Comparison of ENCODE assay signal across 11 cellular contexts in the genomic region with DNA sequence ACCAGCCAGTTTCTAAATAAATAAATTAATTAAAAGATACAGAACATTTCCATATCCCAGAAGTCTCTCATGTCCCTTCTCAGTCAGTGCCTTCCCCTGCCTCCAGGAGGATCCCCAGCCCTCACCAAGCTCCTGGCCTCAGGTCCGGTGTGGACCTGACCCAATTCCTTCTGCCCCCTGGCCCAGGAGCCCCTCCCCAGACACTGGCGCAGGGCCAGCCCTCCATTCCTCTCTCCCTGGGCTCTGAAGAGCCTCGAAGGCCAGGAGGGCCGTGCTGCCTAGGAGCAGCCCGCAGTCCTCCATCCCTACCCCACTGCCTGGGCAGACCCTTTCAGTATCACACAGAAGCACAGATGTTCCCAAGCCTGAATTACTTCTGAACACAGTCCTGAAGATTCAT.
"Had no signal": no experiment of that assay in that cellular context is flagged by ENCODE, and none has a peak within 500 bp of the region (broad histone marks: within the 10 kb centered on the region; RNA-seq: fewer than 3 reads in every experiment).

No MANE protein-coding gene starts in this region.

- H3K9me3 Mint-ChIP-seq: HFFc6 had no signal

- ATAC-seq: GM23338, HCT116 had no signal

- DNase-seq: GM23248, GOT3, H7, H9, HCEC 1CT, HFFc6 had no signal

- FAIRE-seq: H1, H54 had no signal

- H3K36me3 ChIP-seq: HAP-1 had no signal

- H3K9me3 ChIP-seq: HAP-1 had no signal

- H3K9ac ChIP-seq: GM23248 had no signal

- H3K4me1 Mint-ChIP-seq: H9 had no signal

- H3K4me3 ChIP-seq: GM23248, GM23338, HAP-1 had no signal

- H3K4me1 ChIP-seq: HAP-1 had no signal

- H3K4me2 ChIP-seq: GM23338 had no signal

- H3K27ac ChIP-seq: GM23248 had no signal

- H2AFZ ChIP-seq: GM23248, GM23338 had no signal

- H3K4me3 Mint-ChIP-seq: GM23338, H9, HFFc6 had no signal

- H3K27ac Mint-ChIP-seq: GM23338, HFFc6 had no signal
